Comparison of ENCODE assay signal across 11 cellular contexts in genomic region chr2:98908909-98909308, GRCh38. TPM values are rescaled to one million over a fixed set of nuclear protein-coding genes. Genes with fewer than 3 reads are reported as not detected.
DNase-seq lines count a peak whose midpoint lies in the region.
"Had no signal": no experiment of that assay in that cellular context is flagged by ENCODE, and none has a peak within 500 bp of the region (broad histone marks: within the 10 kb centered on the region; RNA-seq: fewer than 3 reads in every experiment).

No MANE protein-coding gene starts in this region.

- no peak overlapping the region for H3K27ac Mint-ChIP-seq in activated CD4-positive, alpha-beta T cell treated with anti-CD3 and anti-CD28 coated beads, Interleukin-2, amount 10 ng/mL, durations not matched to agents 7 days and 5 days

- H3K4me3 Mint-ChIP-seq in activated CD4-positive, alpha-beta T cell treated with anti-CD3 and anti-CD28 coated beads, Interleukin-2, amount 10 ng/mL, durations not matched to agents 7 days and 5 days: no peak overlapping the region

- DNase-seq in KBM-7 (peak; percentile 7), amniotic stem cell (lab: John Stamatoyannopoulos, UW) (peak; percentile 4), left kidney (ENCODE audit: low read depth, low spot score) (peak; percentile 16), cardiac septum (ENCODE audit: low spot score) (no peak)
- DNase-seq in stimulated activated CD4-positive, alpha-beta T cell treated with anti-CD3 and anti-CD28 coated beads, Interleukin-12 subunit alpha, Interleukin-12 subunit beta, amount 100 ng/mL, for 4 hours: no peak
- DNase-seq in activated naive CD4-positive, alpha-beta T cell treated with Interleukin-2 at 50 U/mL for 16 hours: no peak
- no peak for DNase-seq in activated CD4-positive, alpha-beta T cell treated with anti-CD3 and anti-CD28 coated beads, Interleukin-2, amount 10 ng/mL, durations not matched to agents 7 days and 5 days
- DNase-seq: DND-41 had no signal

- no peaks in the 10 kb centered on the region for H3K9me3 ChIP-seq in BLaER1
- H3K9me3 ChIP-seq: heart right ventricle, Peyer's patch had no signal

- H3K36me3 Mint-ChIP-seq in activated CD4-positive, alpha-beta T cell treated with anti-CD3 and anti-CD28 coated beads, Interleukin-2, amount 10 ng/mL, durations not matched to agents 7 days and 5 days (ENCODE audit: low read depth): no peaks in the 10 kb centered on the region

- in situ Hi-C loops in KBM-7 (cut with MboI; ENCODE audit: low pct_unique_long_range_greater_than_20kb, low sequenced_read_pairs): no loop called here

- H3K27ac ChIP-seq in BLaER1: peak overlapping the region; percentile 72
- H3K27ac ChIP-seq: heart right ventricle, Peyer's patch had no signal

- CTCF ChIA-PET in activated CD4-positive, alpha-beta T cell treated with anti-CD3 and anti-CD28 coated beads, Interleukin-2, amount 10 ng/mL, durations not matched to agents 7 days and 5 days (lab: Charles Lee): interaction anchor here (1.8 kb wide), 1 partner anchor 13 kb away, joined by 4 read pairs; no protein-coding TSS in a partner anchor

- H3K4me3 ChIP-seq in BLaER1: peak overlapping the region; percentile 51
- H3K4me3 ChIP-seq: heart right ventricle, Peyer's patch had no signal

- no peaks in the 10 kb centered on the region for H3K27me3 ChIP-seq in BLaER1
- H3K27me3 ChIP-seq: Peyer's patch had no signal

- no peaks in the 10 kb centered on the region for H3K9me3 Mint-ChIP-seq in activated CD4-positive, alpha-beta T cell treated with anti-CD3 and anti-CD28 coated beads, Interleukin-2, amount 10 ng/mL, durations not matched to agents 7 days and 5 days

- H3K36me3 ChIP-seq in BLaER1: no peaks in the 10 kb centered on the region
- H3K36me3 ChIP-seq: heart right ventricle, Peyer's patch had no signal

- H3K27me3 Mint-ChIP-seq in activated CD4-positive, alpha-beta T cell treated with anti-CD3 and anti-CD28 coated beads, Interleukin-2, amount 10 ng/mL, durations not matched to agents 7 days and 5 days: peaks cover 30% of the 10 kb centered on the region

- POLR2A ChIA-PET in activated CD4-positive, alpha-beta T cell treated with anti-CD3 and anti-CD28 coated beads, Interleukin-2, amount 10 ng/mL, durations not matched to agents 7 days and 5 days (lab: Charles Lee): interaction anchor here (0.7 kb wide), 1 partner anchor 11 kb away, joined by 4 read pairs; no protein-coding TSS in a partner anchor

- intact Hi-C loops in cardiac septum (cut with DNase I): no loop called here

- peak overlapping the region; percentile 88 for H3K4me2 ChIP-seq in BLaER1

- no peaks in the 10 kb centered on the region for H4K20me1 ChIP-seq in BLaER1

- peak overlapping the region; percentile 57; the same call in 1 of the 2 replicates for H3K9ac ChIP-seq in BLaER1

- peaks cover 32% of the 10 kb centered on the region for H3K4me1 Mint-ChIP-seq in activated CD4-positive, alpha-beta T cell treated with anti-CD3 and anti-CD28 coated beads, Interleukin-2, amount 10 ng/mL, durations not matched to agents 7 days and 5 days

- peaks cover 74% of the 10 kb centered on the region for H3K4me1 ChIP-seq in BLaER1

RNA-seq across cellular contexts. Expression of gene CRACDL, which starts 27.1 kb away (rescaled TPM):
- 3.3 TPM for total RNA-seq in cardiac septum
- under 1 TPM; 0.19 to 0.22 TPM for total RNA-seq in activated CD4-positive, alpha-beta T cell treated with anti-CD3 and anti-CD28 coated beads, Interleukin-2, amount 10 ng/mL, durations not matched to agents 7 days and 5 days

Comparison
In these comparisons a context has a peak if more than half of its experiments do, and no peak if none do; other contexts are left out.
1. DNase-seq: peak in KBM-7 (single experiment), amniotic stem cell (single experiment) and left kidney (single experiment); none in stimulated activated CD4-positive, alpha-beta T cell treated with anti-CD3 and anti-CD28 coated beads, Interleukin-12 subunit alpha, Interleukin-12 subunit beta, amount 100 ng/mL, for 4 hours (single experiment), cardiac septum (single experiment), activated naive CD4-positive, alpha-beta T cell treated with Interleukin-2 at 50 U/mL for 16 hours (single experiment) and activated CD4-positive, alpha-beta T cell treated with anti-CD3 and anti-CD28 coated beads, Interleukin-2, amount 10 ng/mL, durations not matched to agents 7 days and 5 days (single experiment).